ENCODE assay signal across 16 cellular contexts in genomic region chr10:12587408-12587807, GRCh38.
DNase-seq lines count a peak whose midpoint lies in the region; ATAC-seq and TF ChIP-seq lines count a peak whose summit lies in the region.
"Had no signal": no experiment of that assay in that cellular context is flagged by ENCODE, and none has a peak within 500 bp of the region (broad histone marks: within the 10 kb centered on the region; RNA-seq: fewer than 3 reads in every experiment).

No MANE protein-coding gene starts in this region.

- CTCF ChIA-PET in HEK293 (lab: Yijun Ruan, JAX) (no interaction called here), MCF 10A (lab: Yijun Ruan, JAX) (interaction anchor here (0.6 kb wide), 1 partner anchor 1961 kb away, joined by 3 read pairs; no protein-coding TSS in a partner anchor)

- no peaks in the 10 kb centered on the region; the same call in 1 of the 2 replicates for H3K9me3 ChIP-seq in HEK293 (ENCODE audit: control insufficient read depth, insufficient read depth, low read depth, low read length)
- H3K9me3 ChIP-seq: right atrium auricular region had no signal

- H3K27ac ChIP-seq in HEK293 (ENCODE audit: extremely low read depth, low read depth, low read length), result no peak overlapping the region
- peak overlapping the region in 14 of 21 experiments; percentile 10 to 74 (median 60) for H3K27ac ChIP-seq in skin epidermis
- H3K27ac ChIP-seq: brain microvascular endothelial cell, right atrium auricular region had no signal

- H3K27me3 Mint-ChIP-seq in activated CD4-positive, alpha-beta T cell treated with anti-CD3 and anti-CD28 coated beads, Interleukin-2, amount 10 ng/mL, durations not matched to agents 24 days and 14 days, result no peaks in the 10 kb centered on the region
- no peaks in the 10 kb centered on the region for H3K27me3 Mint-ChIP-seq in activated T-helper 17 cell treated with anti-CD3 and anti-CD28 coated beads, Interleukin-2, amount 50 U/mL, for 72 hours
- H3K27me3 Mint-ChIP-seq in MCF 10A (ENCODE audit: insufficient read depth, unreplicated experiment), result no peaks in the 10 kb centered on the region
- H3K27me3 Mint-ChIP-seq: activated naive CD8-positive, alpha-beta T cell had no signal

- H3K36me3 Mint-ChIP-seq in activated CD4-positive, alpha-beta T cell treated with anti-CD3 and anti-CD28 coated beads, Interleukin-2, amount 10 ng/mL, durations not matched to agents 24 days and 14 days (ENCODE audit: low read depth), result peaks cover 2% of the 10 kb centered on the region
- no peaks in the 10 kb centered on the region for H3K36me3 Mint-ChIP-seq in activated T-helper 17 cell treated with anti-CD3 and anti-CD28 coated beads, Interleukin-2, amount 50 U/mL, for 72 hours (ENCODE audit: low read depth)
- no peaks in the 10 kb centered on the region for H3K36me3 Mint-ChIP-seq in MCF 10A (ENCODE audit: insufficient read depth, unreplicated experiment)

- H3K27ac Mint-ChIP-seq in activated CD4-positive, alpha-beta T cell treated with anti-CD3 and anti-CD28 coated beads, Interleukin-2, amount 10 ng/mL, durations not matched to agents 24 days and 14 days, result peak overlapping the region; percentile 13
- no peak overlapping the region for H3K27ac Mint-ChIP-seq in activated T-helper 17 cell treated with anti-CD3 and anti-CD28 coated beads, Interleukin-2, amount 50 U/mL, for 72 hours
- H3K27ac Mint-ChIP-seq in MCF 10A (ENCODE audit: low read depth, unreplicated experiment), result no peak overlapping the region

- peak overlapping the region; percentile 76 for H3K4me3 Mint-ChIP-seq in activated CD4-positive, alpha-beta T cell treated with anti-CD3 and anti-CD28 coated beads, Interleukin-2, amount 10 ng/mL, durations not matched to agents 24 days and 14 days
- H3K4me3 Mint-ChIP-seq in activated T-helper 17 cell treated with anti-CD3 and anti-CD28 coated beads, Interleukin-2, amount 50 U/mL, for 72 hours, result peak overlapping the region; percentile 82
- no peak overlapping the region for H3K4me3 Mint-ChIP-seq in MCF 10A (ENCODE audit: unreplicated experiment)

- ATAC-seq in activated T-helper 17 cell treated with anti-CD3 and anti-CD28 coated beads, Interleukin-2, amount 50 U/mL, for 72 hours (replicated peaks), result no peak
- ATAC-seq in GM19035 (IDR thresholded peaks at IDR 0.05; ENCODE audit: unreplicated experiment), result no peak
- ATAC-seq in HG02852 (IDR thresholded peaks at IDR 0.05; ENCODE audit: unreplicated experiment), result no peak
- ATAC-seq: Right ventricle myocardium inferior had no signal

- peaks cover 48% of the 10 kb centered on the region for H3K4me1 Mint-ChIP-seq in activated CD4-positive, alpha-beta T cell treated with anti-CD3 and anti-CD28 coated beads, Interleukin-2, amount 10 ng/mL, durations not matched to agents 24 days and 14 days
- peaks cover 29% of the 10 kb centered on the region for H3K4me1 Mint-ChIP-seq in activated T-helper 17 cell treated with anti-CD3 and anti-CD28 coated beads, Interleukin-2, amount 50 U/mL, for 72 hours
- H3K4me1 Mint-ChIP-seq in MCF 10A (ENCODE audit: insufficient read depth, unreplicated experiment), result peaks cover 23% of the 10 kb centered on the region

- no peak overlapping the region for H3K4me3 ChIP-seq in HEK293 (ENCODE audit: low read depth, low read length)
- no peak overlapping the region for H3K4me3 ChIP-seq in skin epidermis
- H3K4me3 ChIP-seq: right atrium auricular region had no signal

- H3K36me3 ChIP-seq in HEK293 (ENCODE audit: control insufficient read depth in 2 of 2, insufficient read depth in 1 of 2, low read length in 2 of 2), result no peaks in the 10 kb centered on the region
- H3K36me3 ChIP-seq: brain microvascular endothelial cell, right atrium auricular region had no signal

- intact Hi-C loops in activated CD4-positive, alpha-beta T cell treated with anti-CD3 and anti-CD28 coated beads, Interleukin-2, amount 10 ng/mL, durations not matched to agents 24 days and 14 days (cut with micrococcal nuclease), result loop anchor here (5.0 kb wide), 1 partner anchor 125 kb away; no protein-coding TSS in a partner anchor
- intact Hi-C loops in MCF 10A (cut with micrococcal nuclease), result no loop called here

- no peak for DNase-seq in activated CD4-positive, alpha-beta T cell treated with anti-CD3 and anti-CD28 coated beads, Interleukin-2, amount 10 ng/mL, durations not matched to agents 24 days and 14 days
- DNase-seq in activated CD4-positive, alpha-beta T cell treated with anti-CD3 and anti-CD28 coated beads, Interleukin-2, amount 50 U/mL, for 4 hours, result no peak
- no peak for DNase-seq in MCF 10A (ENCODE audit: unreplicated experiment)
- DNase-seq: activated CD4-positive, alpha-beta T cell treated with anti-CD3 and anti-CD28 coated beads for 1 hour; brain microvascular endothelial cell; GF-D8; MM.1S; T-helper 9 cell had no signal

- TF ChIP-seq CTCF in HEK293 (tag by site-specific recombination; IDR thresholded peaks at IDR 0.05), result no peak
- TF ChIP-seq CTCF in MCF 10A (IDR thresholded peaks at IDR 0.05; ENCODE audit: unreplicated experiment), result no peak

- POLR2A ChIA-PET in HEK293 (lab: Yijun Ruan, JAX) (no interaction called here), MCF 10A (lab: Yijun Ruan, JAX) (interaction anchor here (0.5 to 0.8 kb wide), 3 partner anchors 9 to 312 kb away, joined by 3 read pairs; no protein-coding TSS in a partner anchor)

- H3K9me3 Mint-ChIP-seq in activated CD4-positive, alpha-beta T cell treated with anti-CD3 and anti-CD28 coated beads, Interleukin-2, amount 10 ng/mL, durations not matched to agents 24 days and 14 days, result peaks cover 5% of the 10 kb centered on the region
- H3K9me3 Mint-ChIP-seq in activated T-helper 17 cell treated with anti-CD3 and anti-CD28 coated beads, Interleukin-2, amount 50 U/mL, for 72 hours, result peaks cover 4% of the 10 kb centered on the region
- no peaks in the 10 kb centered on the region for H3K9me3 Mint-ChIP-seq in MCF 10A (ENCODE audit: unreplicated experiment)

- H3K4me1 ChIP-seq in HEK293 (ENCODE audit: control insufficient read depth, insufficient read depth, low read length), result peaks cover 17% of the 10 kb centered on the region

- BruUV-seq in MCF 10A (replicated peaks; lab: Mats Ljungman, UMichigan), result no TSS peak

TF ChIP-seq in HEK293, 187 proteins besides CTCF, POLR2A, EP300 and RAD21 (continues in another document):
- TF ChIP-seq ZBTB21 (tag by site-specific recombination; IDR thresholded peaks at IDR 0.05) (no peak), ZNF26 (tag by site-specific recombination; IDR thresholded peaks at IDR 0.05) (no peak), ZNF335 (tag by site-specific recombination; conservative IDR thresholded peaks at IDR 0.05) (0 out of 2 replicates have a peak, but pooled peaks have one; percentile 13), ZNF140 (tag by site-specific recombination; IDR thresholded peaks at IDR 0.05) (no peak), ZNF777 (tag by site-specific recombination; IDR thresholded peaks at IDR 0.05; ENCODE audit: borderline replicate concordance) (no peak), PRDM10 (tag by site-specific recombination; IDR thresholded peaks at IDR 0.05) (peak; percentile 55)
